ENCODE assay signal across 27 cellular contexts in the genomic region with DNA sequence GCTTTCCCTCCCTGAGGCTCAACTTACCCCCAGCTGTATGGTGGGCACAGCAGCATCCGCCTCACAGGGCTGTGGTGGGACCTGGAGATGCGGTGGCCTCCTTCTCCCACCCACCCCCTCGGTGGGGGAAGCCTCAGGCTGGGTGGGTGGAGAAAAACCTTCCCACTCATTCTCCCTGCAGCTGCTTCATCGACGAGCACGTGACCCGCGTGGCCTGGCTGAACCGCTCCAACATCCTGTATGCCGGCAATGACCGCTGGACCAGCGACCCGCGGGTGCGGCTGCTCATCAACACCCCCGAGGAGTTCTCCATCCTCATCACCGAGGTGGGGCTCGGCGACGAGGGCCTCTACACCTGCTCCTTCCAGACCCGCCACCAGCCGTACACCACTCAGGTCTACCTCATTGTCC. TPM values are rescaled to one million over a fixed set of nuclear protein-coding genes. Genes with fewer than 3 reads are reported as not detected.
DNase-seq lines count a peak whose midpoint lies in the region; ATAC-seq, FAIRE-seq and TF ChIP-seq lines count a peak whose summit lies in the region.
"Had no signal": no experiment of that assay in that cellular context is flagged by ENCODE, and none has a peak within 500 bp of the region (broad histone marks: within the 10 kb centered on the region; RNA-seq: fewer than 3 reads in every experiment).

No MANE protein-coding gene starts in this region.

- H3K4me3 Mint-ChIP-seq in activated naive CD8-positive, alpha-beta T cell treated with anti-CD3 and anti-CD28 coated beads, Interleukin-2, amount 10 ng/mL, durations not matched to agents 7 days and 5 days = no peak overlapping the region
- H3K4me3 Mint-ChIP-seq in activated naive CD8-positive, alpha-beta T cell treated with anti-CD3 and anti-CD28 coated beads for 36 hours = no peak overlapping the region

- H3K9ac ChIP-seq in K562 (ENCODE audit: insufficient read depth in 1 of 2, low read depth in 2 of 2, low read length in 2 of 2) (no peak overlapping the region), PC-3 (ENCODE audit: low read length) (no peak overlapping the region)

- H3K79me2 ChIP-seq in K562 (ENCODE audit: control insufficient read depth, insufficient read depth, low read length) (no peaks in the 10 kb centered on the region), PC-3 (ENCODE audit: low read length) (no peaks in the 10 kb centered on the region)

- CTCF ChIA-PET in K562 (lab: Yijun Ruan, JAX; ENCODE audit: low intra/inter-chr PET ratio) (no interaction called here), PC-3 (lab: Charles Lee) (no interaction called here)

- no peak for TF ChIP-seq RAD21 in K562 (CRISPR knock-in tag; conservative IDR thresholded peaks at IDR 0.05 in 1 of 2, IDR thresholded peaks at IDR 0.05 in 1 of 2)

- peaks cover 29 to 65% of the 10 kb centered on the region in 2 experiments for H3K27me3 ChIP-seq in K562 (ENCODE audit: control insufficient read depth in 2 of 2, insufficient read depth in 2 of 2, low read length in 2 of 2)
- peaks cover 25% of the 10 kb centered on the region for H3K27me3 ChIP-seq in PC-3 (ENCODE audit: low read length)

- POLR2A ChIA-PET in activated naive CD8-positive, alpha-beta T cell treated with anti-CD3 and anti-CD28 coated beads, Interleukin-2, amount 10 ng/mL, durations not matched to agents 7 days and 5 days (lab: Charles Lee) = no interaction called here
- POLR2A ChIA-PET in K562 (lab: Yijun Ruan, JAX) (no interaction called here), PC-3 (lab: Charles Lee; ENCODE audit: unreplicated experiment) (no interaction called here)

- H3K9me3 Mint-ChIP-seq in activated naive CD8-positive, alpha-beta T cell treated with anti-CD3 and anti-CD28 coated beads, Interleukin-2, amount 10 ng/mL, durations not matched to agents 7 days and 5 days = no peaks in the 10 kb centered on the region
- H3K9me3 Mint-ChIP-seq in activated naive CD8-positive, alpha-beta T cell treated with anti-CD3 and anti-CD28 coated beads for 36 hours = no peaks in the 10 kb centered on the region

- no peak overlapping the region for H2AFZ ChIP-seq in K562 (ENCODE audit: low read depth, low read length)
- no peak overlapping the region for H2AFZ ChIP-seq in PC-3 (ENCODE audit: low read length)

- H3K4me3 ChIP-seq in K562 (no peak overlapping the region), PC-3 (ENCODE audit: low read length) (no peak overlapping the region)
- H3K4me3 ChIP-seq: GM12878, MG63 had no signal

- TF ChIP-seq EP300 in K562 (IDR thresholded peaks at IDR 0.05; ENCODE audit: low read length) = no peak

- no peak for DNase-seq in activated naive CD8-positive, alpha-beta T cell treated with anti-CD3 and anti-CD28 coated beads, Interleukin-2, amount 10 ng/mL, durations not matched to agents 7 days and 5 days
- DNase-seq in activated naive CD8-positive, alpha-beta T cell treated with anti-CD3 and anti-CD28 coated beads for 36 hours = no peak
- no peak for DNase-seq in K562 (ENCODE audit: extremely low read depth in 1 of 4, low spot score in 3 of 4)
- DNase-seq in posterior vena cava (ENCODE audit: low spot score) = peak; percentile 68
- no peak for DNase-seq in GM03348 (ENCODE audit: low spot score)
- no peak for DNase-seq in SIG-M5 (lab: John Stamatoyannopoulos, UW)
- DNase-seq in PC-3 = no peak
- DNase-seq: 8988T, ACHN, Calu3, DMS53, KBM-7, MG63, NCI-H1105 treated with DMSO at 0.1 percent for 48 hours, NCI-H146, NCI-H1930, NCI-H446, NCI-H524 treated with DMSO at 0.1 percent for 48 hours, NCI-H774, Right ventricle myocardium superior, RPMI8226 had no signal

- in situ Hi-C loops in K562 (cut with MboI) = no loop called here

- no peaks in the 10 kb centered on the region for H3K9me2 ChIP-seq in PC-3 (replicated peaks; ENCODE audit: low read length)

- H3K4me1 ChIP-seq in K562 (replicated peaks in 1 of 2; ENCODE audit: control insufficient read depth in 2 of 2, insufficient read depth in 2 of 2, low read length in 2 of 2) (peaks cover 4 to 38% of the 10 kb centered on the region in 2 experiments; a peak in 3 of 5 replicates), PC-3 (ENCODE audit: insufficient read depth, low read length) (no peaks in the 10 kb centered on the region)

- intact Hi-C loops in K562 (cut with micrococcal nuclease) (no loop called here), posterior vena cava (cut with DNase I) (no loop called here), PC-3 (cut with micrococcal nuclease) (no loop called here)

- no peak for TF ChIP-seq POLR2A in K562 (conservative IDR thresholded peaks at IDR 0.05)

- H3K9me1 ChIP-seq in K562 (ENCODE audit: control insufficient read depth, insufficient read depth, low read length) = no peaks in the 10 kb centered on the region

- no peaks in the 10 kb centered on the region for H3K36me3 Mint-ChIP-seq in activated naive CD8-positive, alpha-beta T cell treated with anti-CD3 and anti-CD28 coated beads, Interleukin-2, amount 10 ng/mL, durations not matched to agents 7 days and 5 days
- H3K36me3 Mint-ChIP-seq in activated naive CD8-positive, alpha-beta T cell treated with anti-CD3 and anti-CD28 coated beads for 36 hours = no peaks in the 10 kb centered on the region

- H3K27me3 Mint-ChIP-seq in activated naive CD8-positive, alpha-beta T cell treated with anti-CD3 and anti-CD28 coated beads, Interleukin-2, amount 10 ng/mL, durations not matched to agents 7 days and 5 days = peaks cover 43% of the 10 kb centered on the region
- peaks cover 64% of the 10 kb centered on the region for H3K27me3 Mint-ChIP-seq in activated naive CD8-positive, alpha-beta T cell treated with anti-CD3 and anti-CD28 coated beads for 36 hours

- H3K27ac ChIP-seq in K562 (ENCODE audit: extremely low read depth, low read depth, low read length) = no peak overlapping the region
- no peak overlapping the region for H3K27ac ChIP-seq in PC-3 (ENCODE audit: low read length)

- H3K27ac Mint-ChIP-seq in activated naive CD8-positive, alpha-beta T cell treated with anti-CD3 and anti-CD28 coated beads, Interleukin-2, amount 10 ng/mL, durations not matched to agents 7 days and 5 days = peak overlapping the region; percentile 31
- no peak overlapping the region for H3K27ac Mint-ChIP-seq in activated naive CD8-positive, alpha-beta T cell treated with anti-CD3 and anti-CD28 coated beads for 36 hours

- no peak for TF ChIP-seq CTCF in K562 (IDR thresholded peaks at IDR 0.05 in 2 of 3, conservative IDR thresholded peaks at IDR 0.05 in 1 of 3; ENCODE audit: insufficient read depth in 2 of 3, low read depth in 1 of 3, low read length in 3 of 3)
- no peak for TF ChIP-seq CTCF in PC-3 (conservative IDR thresholded peaks at IDR 0.05; ENCODE audit: low read depth, low read length)

- ATAC-seq in activated naive CD8-positive, alpha-beta T cell treated with anti-CD3 and anti-CD28 coated beads, Interleukin-2, amount 10 ng/mL, durations not matched to agents 7 days and 5 days (ENCODE audit: low read depth) = no peak
- ATAC-seq in K562 (no peak), PC-3 (no peak)
- ATAC-seq: GM12878 had no signal

- FAIRE-seq in K562 (lab: Jason Lieb, UNC) = no peak
- FAIRE-seq: G401.6, GM12878, H1 had no signal

- H3K9me3 ChIP-seq in K562 (replicated peaks; ENCODE audit: control insufficient read depth, insufficient read depth, low read depth, low read length) (no peaks in the 10 kb centered on the region; the same call in 1 of the 2 replicates), PC-3 (ENCODE audit: low read length) (no peaks in the 10 kb centered on the region)
- H3K9me3 ChIP-seq: MG63 had no signal

- H3K4me2 ChIP-seq in K562 (ENCODE audit: insufficient read depth, low read length) (no peak overlapping the region), PC-3 (ENCODE audit: low read length) (no peak overlapping the region)

- peaks cover 11% of the 10 kb centered on the region for H3K4me1 Mint-ChIP-seq in activated naive CD8-positive, alpha-beta T cell treated with anti-CD3 and anti-CD28 coated beads, Interleukin-2, amount 10 ng/mL, durations not matched to agents 7 days and 5 days
- H3K4me1 Mint-ChIP-seq in activated naive CD8-positive, alpha-beta T cell treated with anti-CD3 and anti-CD28 coated beads for 36 hours = peaks cover 7% of the 10 kb centered on the region

- H3F3A ChIP-seq in PC-3 (ENCODE audit: low read length, unreplicated experiment) = no peaks in the 10 kb centered on the region

- 3% methylated on average over 20 of the region's 22 CpGs for WGBS in K562 (ENCODE audit: insufficient coverage, low coverage, missing lambda C conversion rate)

- BruUV-seq in K562 (replicated peaks; lab: Mats Ljungman, UMichigan) = no TSS peak
- BruUV-seq in PC-3 (replicated peaks; lab: Mats Ljungman, UMichigan) = no TSS peak

- H4K20me1 ChIP-seq in K562 (replicated peaks; ENCODE audit: control insufficient read depth, insufficient read depth, low read length) = peaks cover 6% of the 10 kb centered on the region; the same call in 1 of the 2 replicates
- no peaks in the 10 kb centered on the region for H4K20me1 ChIP-seq in PC-3 (ENCODE audit: low read length)

- H3K36me3 ChIP-seq in K562 (ENCODE audit: control insufficient read depth, insufficient read depth, low read length) (no peaks in the 10 kb centered on the region), PC-3 (ENCODE audit: low read depth, low read length) (no peaks in the 10 kb centered on the region)
- H3K36me3 ChIP-seq: MG63 had no signal

RNA-seq across cellular contexts. Expression of a gene that starts 12.0 kb away (rescaled TPM):
- total RNA-seq in activated naive CD8-positive, alpha-beta T cell treated with anti-CD3 and anti-CD28 coated beads, Interleukin-2, amount 10 ng/mL, durations not matched to agents 7 days and 5 days = under 1 TPM in 1 of 2 experiments, not detected in 1; 0.11 TPM
- total RNA-seq in activated naive CD8-positive, alpha-beta T cell treated with anti-CD3 and anti-CD28 coated beads for 36 hours = under 1 TPM; 0.12 to 0.18 TPM
- total RNA-seq in K562 (2011; cell fraction: chromatin; rRNA removed; ENCODE audit: low replicate concordance) = 0.12 and 0.16 TPM in 2 replicates
- total RNA-seq in K562 (2011; cell fraction: nucleolus; rRNA removed) = not detected in 2 replicates
- 0.29 TPM in 1 of 2 replicates, not detected in the other for total RNA-seq in K562 (2011; cell fraction: nucleoplasm; rRNA removed)
- 0.12 and 0.14 TPM in 2 replicates for total RNA-seq in K562 (2014; rRNA removed)
- 0.11 TPM in 1 of 2 replicates, not detected in the other for total RNA-seq in K562 (2014; rRNA removed; fragmentation: Illumina TruSeq; extraction: Trizol)
- 0.04 and 0.07 TPM in 2 replicates for total RNA-seq in K562 (2015; rRNA removed; fragmentation: Illumina TruSeq; extraction: Trizol)
- 0.22 and 0.27 TPM in 2 replicates for total RNA-seq in K562 (2021)
- polyA plus RNA-seq in K562 (2011; rRNA removed) = 0.14 TPM in 2 replicates
- polyA plus RNA-seq in K562 (2011; cell fraction: cytosol; rRNA removed) = 0.24 and 0.34 TPM in 2 replicates
- 0.14 TPM in 2 replicates for polyA plus RNA-seq in K562 (2011; cell fraction: nucleus; rRNA removed)
- 0.19 and 0.23 TPM in 2 replicates for polyA plus RNA-seq in K562 (2012)
- 0.14 and 0.15 TPM in 2 replicates for polyA plus RNA-seq in K562 (2014; fragmentation: Illumina TruSeq; extraction: Trizol)
- not detected for polyA plus RNA-seq in K562 (2014; fragmentation: Nextera tagmentation; extraction: Ambion mirVana)
- polyA plus RNA-seq in K562 (2014; rRNA removed) = 0.03 and 0.18 TPM in 2 replicates
- not detected in 2 replicates for polyA minus RNA-seq in K562 (2011; rRNA and poly(A)+ RNA removed)
- polyA minus RNA-seq in K562 (2011; cell fraction: cytosol; rRNA and poly(A)+ RNA removed) = not detected in 2 replicates
- polyA minus RNA-seq in K562 (2011; cell fraction: nucleus; rRNA and poly(A)+ RNA removed) = not detected in 2 replicates
- total RNA-seq in posterior vena cava = under 1 TPM; 0.19 to 0.33 TPM
- total RNA-seq in PC-3 (2014; rRNA removed) = not detected in 2 replicates
- total RNA-seq: Calu3, GM12878, HT-29, Right ventricle myocardium superior, SK-MEL-5 had no signal
- polyA plus RNA-seq: BJ, GM12878 had no signal

RNA-seq across cellular contexts. Expression of a gene that starts 18.5 kb away (rescaled TPM):
- total RNA-seq in activated naive CD8-positive, alpha-beta T cell treated with anti-CD3 and anti-CD28 coated beads, Interleukin-2, amount 10 ng/mL, durations not matched to agents 7 days and 5 days = under 1 TPM; 0.62 to 0.94 TPM
- total RNA-seq in activated naive CD8-positive, alpha-beta T cell treated with anti-CD3 and anti-CD28 coated beads for 36 hours = 1 to 10 TPM; 1.3 to 1.6 TPM
- total RNA-seq in K562 (2011; cell fraction: chromatin; rRNA removed; ENCODE audit: low replicate concordance) = 5.1 and 9.1 TPM in 2 replicates
- 3.4 and 5.2 TPM in 2 replicates for total RNA-seq in K562 (2011; cell fraction: nucleolus; rRNA removed)
- total RNA-seq in K562 (2011; cell fraction: nucleoplasm; rRNA removed) = 5.9 and 9.6 TPM in 2 replicates
- 2.0 and 2.1 TPM in 2 replicates for total RNA-seq in K562 (2014; rRNA removed)
- 1.9 and 2.3 TPM in 2 replicates for total RNA-seq in K562 (2014; rRNA removed; fragmentation: Illumina TruSeq; extraction: Trizol)
- total RNA-seq in K562 (2015; rRNA removed; fragmentation: Illumina TruSeq; extraction: Trizol) = 2.2 and 2.5 TPM in 2 replicates
- 7.6 and 7.7 TPM in 2 replicates for total RNA-seq in K562 (2021)
- polyA plus RNA-seq in K562 (2011; rRNA removed) = 4.7 and 7.0 TPM in 2 replicates
- 4.2 and 5.6 TPM in 2 replicates for polyA plus RNA-seq in K562 (2011; cell fraction: cytosol; rRNA removed)
- 19.3 and 20.2 TPM in 2 replicates for polyA plus RNA-seq in K562 (2011; cell fraction: nucleus; rRNA removed)
- polyA plus RNA-seq in K562 (2012) = 6.7 and 8.5 TPM in 2 replicates
- 6.8 and 7.6 TPM in 2 replicates for polyA plus RNA-seq in K562 (2014; fragmentation: Illumina TruSeq; extraction: Trizol)
- polyA plus RNA-seq in K562 (2014; fragmentation: Nextera tagmentation; extraction: Ambion mirVana) = 1 to 10 TPM; 1.1 TPM
- polyA plus RNA-seq in K562 (2014; rRNA removed) = 5.3 and 5.4 TPM in 2 replicates
- 1.2 and 1.3 TPM in 2 replicates for polyA minus RNA-seq in K562 (2011; rRNA and poly(A)+ RNA removed)
- polyA minus RNA-seq in K562 (2011; cell fraction: cytosol; rRNA and poly(A)+ RNA removed) = 0.67 and 1.8 TPM in 2 replicates
- polyA minus RNA-seq in K562 (2011; cell fraction: nucleus; rRNA and poly(A)+ RNA removed) = 1.5 and 1.9 TPM in 2 replicates
- total RNA-seq in posterior vena cava = 1 to 10 TPM; 2.0 to 2.9 TPM
- total RNA-seq in PC-3 (2014; rRNA removed) = 3.1 and 3.5 TPM in 2 replicates

RNA-seq across cellular contexts. Expression of a gene that starts 42.7 kb away (rescaled TPM):
- total RNA-seq in activated naive CD8-positive, alpha-beta T cell treated with anti-CD3 and anti-CD28 coated beads, Interleukin-2, amount 10 ng/mL, durations not matched to agents 7 days and 5 days = 100 to 1,000 TPM; 121 to 124 TPM
- total RNA-seq in activated naive CD8-positive, alpha-beta T cell treated with anti-CD3 and anti-CD28 coated beads for 36 hours = 100 to 1,000 TPM; 115 to 130 TPM
- 39.2 and 48.5 TPM in 2 replicates for total RNA-seq in K562 (2011; cell fraction: chromatin; rRNA removed; ENCODE audit: low replicate concordance)
- total RNA-seq in K562 (2011; cell fraction: nucleolus; rRNA removed) = 47.0 and 50.3 TPM in 2 replicates
- 47.5 and 61.6 TPM in 2 replicates for total RNA-seq in K562 (2011; cell fraction: nucleoplasm; rRNA removed)
- 143 and 161 TPM in 2 replicates for total RNA-seq in K562 (2014; rRNA removed)
- total RNA-seq in K562 (2014; rRNA removed; fragmentation: Illumina TruSeq; extraction: Trizol) = 29.8 and 54.2 TPM in 2 replicates
- total RNA-seq in K562 (2015; rRNA removed; fragmentation: Illumina TruSeq; extraction: Trizol) = 129 and 131 TPM in 2 replicates
- 130 and 142 TPM in 2 replicates for total RNA-seq in K562 (2021)
- 96.1 and 130 TPM in 2 replicates for polyA plus RNA-seq in K562 (2011; rRNA removed)
- 169 and 204 TPM in 2 replicates for polyA plus RNA-seq in K562 (2011; cell fraction: cytosol; rRNA removed)
- polyA plus RNA-seq in K562 (2011; cell fraction: nucleus; rRNA removed) = 70.0 and 71.8 TPM in 2 replicates
- polyA plus RNA-seq in K562 (2012) = 188 and 234 TPM in 2 replicates
- polyA plus RNA-seq in K562 (2014; fragmentation: Illumina TruSeq; extraction: Trizol) = 56.3 and 136 TPM in 2 replicates
- 10 to 100 TPM; 18.1 to 50.3 TPM for polyA plus RNA-seq in K562 (2014; fragmentation: Nextera tagmentation; extraction: Ambion mirVana)
- polyA plus RNA-seq in K562 (2014; rRNA removed) = 112 and 123 TPM in 2 replicates
- polyA minus RNA-seq in K562 (2011; rRNA and poly(A)+ RNA removed) = 45.2 and 56.4 TPM in 2 replicates
- polyA minus RNA-seq in K562 (2011; cell fraction: cytosol; rRNA and poly(A)+ RNA removed) = 66.9 and 70.1 TPM in 2 replicates
- 15.1 and 25.2 TPM in 2 replicates for polyA minus RNA-seq in K562 (2011; cell fraction: nucleus; rRNA and poly(A)+ RNA removed)
- total RNA-seq in posterior vena cava = 10 to 100 TPM; 44.4 to 50.8 TPM
- total RNA-seq in PC-3 (2014; rRNA removed) = 249 and 320 TPM in 2 replicates

RNA-seq across cellular contexts. Expression of a gene that starts 45.3 kb away (rescaled TPM):
- total RNA-seq in activated naive CD8-positive, alpha-beta T cell treated with anti-CD3 and anti-CD28 coated beads, Interleukin-2, amount 10 ng/mL, durations not matched to agents 7 days and 5 days = 10 to 100 TPM; 11.6 to 13.4 TPM
- total RNA-seq in activated naive CD8-positive, alpha-beta T cell treated with anti-CD3 and anti-CD28 coated beads for 36 hours = 1 to 10 TPM; 2.0 to 3.8 TPM
- total RNA-seq in K562 (2011; cell fraction: chromatin; rRNA removed; ENCODE audit: low replicate concordance) = not detected in 2 replicates
- total RNA-seq in K562 (2011; cell fraction: nucleolus; rRNA removed) = not detected in 2 replicates
- not detected in 2 replicates for total RNA-seq in K562 (2011; cell fraction: nucleoplasm; rRNA removed)
- total RNA-seq in K562 (2014; rRNA removed) (not detected in 2 replicates), K562 (2014; rRNA removed; fragmentation: Illumina TruSeq; extraction: Trizol) (0.51 and 0.62 TPM in 2 replicates), K562 (2015; rRNA removed; fragmentation: Illumina TruSeq; extraction: Trizol) (0.98 and 1.6 TPM in 2 replicates), K562 (2021) (2.2 and 4.0 TPM in 2 replicates), posterior vena cava (1 to 10 TPM in 1 of 2 donors, under 1 TPM in 1; 0.62 to 1.2 TPM), PC-3 (2014; rRNA removed) (0.95 TPM in 1 of 2 replicates, not detected in the other)
- polyA plus RNA-seq in K562 (2011; rRNA removed) (0.45 and 0.76 TPM in 2 replicates), K562 (2014; fragmentation: Illumina TruSeq; extraction: Trizol) (not detected in 2 replicates), K562 (2014; fragmentation: Nextera tagmentation; extraction: Ambion mirVana) (1 to 10 TPM in 1 of 2 experiments, under 1 TPM in 1; 0.84 to 2.0 TPM), K562 (2014; rRNA removed) (not detected in 2 replicates)
- 0.70 TPM in 1 of 2 replicates, not detected in the other for polyA plus RNA-seq in K562 (2011; cell fraction: cytosol; rRNA removed)
- polyA plus RNA-seq in K562 (2011; cell fraction: nucleus; rRNA removed) = 2.1 and 2.8 TPM in 2 replicates
- polyA plus RNA-seq in K562 (2012) = 2.6 and 2.7 TPM in 2 replicates
- not detected in 2 replicates for polyA minus RNA-seq in K562 (2011; rRNA and poly(A)+ RNA removed)
- polyA minus RNA-seq in K562 (2011; cell fraction: cytosol; rRNA and poly(A)+ RNA removed) = not detected in 2 replicates
- not detected in 2 replicates for polyA minus RNA-seq in K562 (2011; cell fraction: nucleus; rRNA and poly(A)+ RNA removed)
- total RNA-seq: SK-MEL-5 had no signal

RNA-seq across cellular contexts. Expression of a gene that starts 49.0 kb away (rescaled TPM):
- total RNA-seq in activated naive CD8-positive, alpha-beta T cell treated with anti-CD3 and anti-CD28 coated beads, Interleukin-2, amount 10 ng/mL, durations not matched to agents 7 days and 5 days = 100 to 1,000 TPM; 263 TPM
- total RNA-seq in activated naive CD8-positive, alpha-beta T cell treated with anti-CD3 and anti-CD28 coated beads for 36 hours = 10 to 100 TPM; 85.3 to 91.9 TPM
- total RNA-seq in K562 (2011; cell fraction: chromatin; rRNA removed; ENCODE audit: low replicate concordance) = not detected in 2 replicates
- total RNA-seq in K562 (2011; cell fraction: nucleolus; rRNA removed) = 1.5 TPM in 1 of 2 replicates, not detected in the other
- total RNA-seq in K562 (2011; cell fraction: nucleoplasm; rRNA removed) = 0.81 TPM in 1 of 2 replicates, not detected in the other
- total RNA-seq in K562 (2014; rRNA removed) = not detected in 2 replicates
- total RNA-seq in K562 (2014; rRNA removed; fragmentation: Illumina TruSeq; extraction: Trizol) = not detected in 2 replicates
- total RNA-seq in K562 (2015; rRNA removed; fragmentation: Illumina TruSeq; extraction: Trizol) = 0.34 and 0.62 TPM in 2 replicates
- 0.47 and 0.51 TPM in 2 replicates for total RNA-seq in K562 (2021)
- 0.33 and 0.46 TPM in 2 replicates for polyA plus RNA-seq in K562 (2011; rRNA removed)
- 0.59 and 1.3 TPM in 2 replicates for polyA plus RNA-seq in K562 (2011; cell fraction: cytosol; rRNA removed)
- 0.39 and 0.64 TPM in 2 replicates for polyA plus RNA-seq in K562 (2011; cell fraction: nucleus; rRNA removed)
- 1.7 and 1.8 TPM in 2 replicates for polyA plus RNA-seq in K562 (2012)
- 0.30 and 0.57 TPM in 2 replicates for polyA plus RNA-seq in K562 (2014; fragmentation: Illumina TruSeq; extraction: Trizol)
- polyA plus RNA-seq in K562 (2014; fragmentation: Nextera tagmentation; extraction: Ambion mirVana) = under 1 TPM; 0.67 to 0.70 TPM
- 0.44 and 1.5 TPM in 2 replicates for polyA plus RNA-seq in K562 (2014; rRNA removed)
- polyA minus RNA-seq in K562 (2011; rRNA and poly(A)+ RNA removed) = 0.25 TPM in 1 of 2 replicates, not detected in the other
- not detected in 2 replicates for polyA minus RNA-seq in K562 (2011; cell fraction: cytosol; rRNA and poly(A)+ RNA removed)
- not detected in 2 replicates for polyA minus RNA-seq in K562 (2011; cell fraction: nucleus; rRNA and poly(A)+ RNA removed)
- 1 to 10 TPM; 3.0 to 4.8 TPM for total RNA-seq in posterior vena cava
- not detected in 2 replicates for total RNA-seq in PC-3 (2014; rRNA removed)
- total RNA-seq: Calu3, H1, HT-29, SK-MEL-5 had no signal
- polyA plus RNA-seq: BJ, H1 had no signal
